In genomic region chr2:163617517-163617916, GRCh38 we compare ENCODE assay signal across 30 cellular contexts.
"Had no signal": no experiment of that assay in that cellular context is flagged by ENCODE, and none has a peak within 500 bp of the region (broad histone marks: within the 10 kb centered on the region; RNA-seq: fewer than 3 reads in every experiment).

No MANE protein-coding gene starts in this region.

- ATAC-seq: activated CD4-positive, CD25-positive, alpha-beta regulatory T cell treated with anti-CD3 and anti-CD28 coated beads, Interleukin-2, amount 50 U/mL, for 24 hours; activated CD8-positive, alpha-beta memory T cell treated with anti-CD3 and anti-CD28 coated beads, Interleukin-2, amount 10 ng/mL, durations not matched to agents 7 days and 5 days; activated CD8-positive, alpha-beta T cell treated with anti-CD3 and anti-CD28 coated beads, Interleukin-2, amount 10 ng/mL, durations not matched to agents 7 days and 5 days; activated naive CD8-positive, alpha-beta T cell treated with anti-CD3 and anti-CD28 coated beads, Interleukin-2, amount 50 U/mL, for 24 hours; gastroesophageal sphincter; heart right ventricle had no signal

- H3K27ac ChIP-seq: adrenal gland, ascending aorta, breast epithelium, cardiac muscle cell, colonic mucosa, epithelial cell of prostate, esophagus squamous epithelium, gastroesophageal sphincter, heart right ventricle, WERI-Rb-1 had no signal

- H3K27me3 ChIP-seq: adrenal gland, ascending aorta, breast epithelium, cardiac muscle cell, colonic mucosa, esophagus squamous epithelium, gastroesophageal sphincter, heart right ventricle had no signal

- H3K9me3 ChIP-seq: adrenal gland, ascending aorta, breast epithelium, colonic mucosa, esophagus squamous epithelium, gastroesophageal sphincter, heart right ventricle had no signal

- FAIRE-seq: endometrium had no signal

- H3K36me3 ChIP-seq: adrenal gland, ascending aorta, breast epithelium, cardiac muscle cell, colonic mucosa, esophagus squamous epithelium, gastroesophageal sphincter, heart right ventricle, WERI-Rb-1 had no signal

- H3K4me3 ChIP-seq: adrenal gland, ascending aorta, breast epithelium, cardiac muscle cell, colonic mucosa, esophagus squamous epithelium, gastroesophageal sphincter, heart right ventricle had no signal

- DNase-seq: activated B cell treated with CpG ODN at 0.5 μM for 24 hours; activated CD4-positive, alpha-beta T cell treated with anti-CD3 and anti-CD28 coated beads for 48 hours; activated CD4-positive, alpha-beta T cell treated with anti-CD3 and anti-CD28 coated beads, Interleukin-2, amount 50 U/mL, for 1 hour; activated CD4-positive, alpha-beta T cell treated with anti-CD3 and anti-CD28 coated beads, Interleukin-2, amount 50 U/mL, for 48 hours; activated CD8-positive, alpha-beta memory T cell treated with anti-CD3 and anti-CD28 coated beads, Interleukin-2, amount 10 ng/mL, durations not matched to agents 7 days and 5 days; activated CD8-positive, alpha-beta memory T cell treated with anti-CD3 and anti-CD28 coated beads, Interleukin-2, amount 50 U/mL, for 4 hours; activated CD8-positive, alpha-beta T cell treated with anti-CD3 and anti-CD28 coated beads, Interleukin-2, amount 10 ng/mL, durations not matched to agents 7 days and 5 days; activated effector memory CD4-positive, alpha-beta T cell treated with anti-CD3 and anti-CD28 coated beads, Interleukin-2, amount 50 U/mL, for 16 hours; activated naive CD4-positive, alpha-beta T cell treated with anti-CD3 and anti-CD28 coated beads for 36 hours; activated naive CD8-positive, alpha-beta T cell treated with anti-CD3 and anti-CD28 coated beads for 36 hours; activated naive CD8-positive, alpha-beta T cell treated with anti-CD3 and anti-CD28 coated beads, Interleukin-2, amount 50 U/mL, for 24 hours; activated T-cell treated with anti-CD3 and anti-CD28 coated beads, Interleukin-2, amount 50 U/mL, for 1 hour; activated T-cell treated with anti-CD3 and anti-CD28 coated beads, Interleukin-2, amount 50 U/mL, for 48 hours; adrenal gland; central memory CD4-positive, alpha-beta T cell; cerebellar nuclear complex; colonic mucosa; effector CD8-positive, alpha-beta T cell; esophagus squamous epithelium; foreskin melanocyte; heart right ventricle; T1000; WERI-Rb-1 had no signal

- H3K4me1 ChIP-seq: adrenal gland, breast epithelium, colonic mucosa, esophagus squamous epithelium, gastroesophageal sphincter had no signal
